13 cellular contexts compared by ENCODE assay signal in the genomic region with DNA sequence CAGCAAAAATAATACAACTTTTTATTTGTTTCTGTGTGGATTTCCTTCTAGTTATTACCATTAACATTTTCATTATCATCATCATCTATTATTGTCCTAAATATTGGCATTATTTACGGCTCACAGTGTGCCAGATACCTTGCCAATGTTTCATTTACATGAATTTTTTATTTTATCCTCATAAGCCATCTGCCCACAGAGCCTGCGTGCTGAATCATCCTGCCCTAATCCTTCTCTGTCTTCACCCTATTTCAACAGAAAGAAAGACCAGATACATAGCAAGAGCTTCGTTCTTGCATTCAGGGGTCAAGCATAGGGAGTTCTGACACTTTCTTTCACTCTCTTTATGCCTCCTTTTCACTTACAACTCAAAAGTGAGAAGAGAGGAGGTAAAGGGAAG.
A peak's percentile ranks its signal among the peaks of the same experiment; 100 is the strongest.
DNase-seq lines count a peak whose midpoint lies in the region; ATAC-seq and TF ChIP-seq lines count a peak whose summit lies in the region.
"Had no signal": no experiment of that assay in that cellular context is flagged by ENCODE, and none has a peak within 500 bp of the region (broad histone marks: within the 10 kb centered on the region; RNA-seq: fewer than 3 reads in every experiment).

No MANE protein-coding gene starts in this region.

- peak overlapping the region; percentile 52 for H3K4me3 ChIP-seq in skeletal muscle satellite cell (ENCODE audit: low read length)
- H3K4me3 ChIP-seq: upper lobe of left lung had no signal

- POLR2A ChIA-PET in RWPE1 (lab: Yijun Ruan, JAX; ENCODE audit: low non-redundant PET): no interaction called here

- DNase-seq in HCEC 1CT: peak; percentile 69
- peak; percentile 13 for DNase-seq in RWPE1 (ENCODE audit: low spot score)
- DNase-seq in fibroblast of peridontal ligament (ENCODE audit: extremely low read depth): peak; percentile 25
- no peak for DNase-seq in activated T-cell treated with anti-CD3 and anti-CD28 coated beads, Interleukin-2, amount 50 U/mL, for 48 hours
- no peak for DNase-seq in NCI-H1048 (lab: John Stamatoyannopoulos, UW)
- DNase-seq in cerebellar nuclear complex (lab: John Stamatoyannopoulos, UW): no peak
- DNase-seq: Calu3, glutamatergic neuron, NCI-H146, upper lobe of left lung had no signal

- H3K9ac ChIP-seq in skeletal muscle satellite cell (ENCODE audit: low read depth, low read length): peak overlapping the region; percentile 21

- H3K4me2 ChIP-seq in skeletal muscle satellite cell (ENCODE audit: low read length): peak overlapping the region; percentile 81

- no peak for ATAC-seq in HG02588 (IDR thresholded peaks at IDR 0.05; ENCODE audit: unreplicated experiment)

- peaks cover 10% of the 10 kb centered on the region for H3K4me1 ChIP-seq in skeletal muscle satellite cell (ENCODE audit: control insufficient read depth, insufficient read depth, low read length)
- H3K4me1 ChIP-seq: upper lobe of left lung had no signal

- TF ChIP-seq CTCF in RWPE1 (conservative IDR thresholded peaks at IDR 0.05; ENCODE audit: low read depth): no peak

- H3K9me3 ChIP-seq in skeletal muscle satellite cell (replicated peaks; ENCODE audit: low read length): no peaks in the 10 kb centered on the region
- H3K9me3 ChIP-seq: upper lobe of left lung had no signal

- H3K27me3 ChIP-seq in skeletal muscle satellite cell (ENCODE audit: control insufficient read depth, insufficient read depth, low read length): no peaks in the 10 kb centered on the region
- H3K27me3 ChIP-seq: upper lobe of left lung had no signal

- no peak overlapping the region for H3K27ac ChIP-seq in RWPE1
- H3K27ac ChIP-seq: HL-60, upper lobe of left lung had no signal

- CTCF ChIA-PET in RWPE1 (lab: Yijun Ruan, JAX): interaction anchor here (0.6 kb wide), 1 partner anchor 57 kb away, joined by 3 read pairs; no protein-coding TSS in a partner anchor

- no peaks in the 10 kb centered on the region for H3K36me3 ChIP-seq in skeletal muscle satellite cell (ENCODE audit: insufficient read depth, low read length)
- H3K36me3 ChIP-seq: upper lobe of left lung had no signal

Comparison
In these comparisons a context has a peak if more than half of its experiments do, and no peak if none do; other contexts are left out.
1. DNase-seq: peak in HCEC 1CT (single experiment), RWPE1 (single experiment) and fibroblast of peridontal ligament (single experiment); none in activated T-cell treated with anti-CD3 and anti-CD28 coated beads, Interleukin-2, amount 50 U/mL, for 48 hours (0 of 2), NCI-H1048 (single experiment) and cerebellar nuclear complex (0 of 2).